In genomic region chr20:63682384-63683139, GRCh38 we compare ENCODE assay signal across 9 cellular contexts. TPM values are rescaled to one million over a fixed set of nuclear protein-coding genes. Genes with fewer than 3 reads are reported as not detected.
DNase-seq lines count a peak whose midpoint lies in the region; ATAC-seq and TF ChIP-seq lines count a peak whose summit lies in the region.
"Had no signal": no experiment of that assay in that cellular context is flagged by ENCODE, and none has a peak within 500 bp of the region (broad histone marks: within the 10 kb centered on the region; RNA-seq: fewer than 3 reads in every experiment).

No MANE protein-coding gene starts in this region.

- intact Hi-C loops in activated CD8-positive, alpha-beta T cell treated with anti-CD3 and anti-CD28 coated beads for 36 hours (cut with micrococcal nuclease), result no loop called here
- intact Hi-C loops in breast epithelium (cut with DNase I; ENCODE audit: low total_unique reads), result no loop called here
- intact Hi-C loops in left lung (cut with DNase I), result no loop called here
- intact Hi-C loops in upper lobe of right lung (cut with DNase I), result no loop called here

- H3K9me3 Mint-ChIP-seq in activated CD8-positive, alpha-beta T cell treated with anti-CD3 and anti-CD28 coated beads for 36 hours, result no peaks in the 10 kb centered on the region
- H3K9me3 Mint-ChIP-seq in activated CD8-positive, alpha-beta T cell treated with anti-CD3 and anti-CD28 coated beads, Interleukin-2, amount 10 ng/mL, durations not matched to agents 7 days and 5 days (ENCODE audit: insufficient read depth), result no peaks in the 10 kb centered on the region

- DNase-seq in activated CD8-positive, alpha-beta T cell treated with anti-CD3 and anti-CD28 coated beads for 36 hours, result peak; percentile 26
- DNase-seq in activated CD8-positive, alpha-beta T cell treated with anti-CD3 and anti-CD28 coated beads, Interleukin-2, amount 10 ng/mL, durations not matched to agents 7 days and 5 days, result no peak
- DNase-seq in breast epithelium (ENCODE audit: low spot score in 2 of 2) (peak; percentile 72 to 74), left lung (peak in 1 of 2 donors; percentile 77), upper lobe of right lung (peak; percentile 80)
- DNase-seq in stimulated activated CD4-positive, alpha-beta T cell treated with anti-CD3 and anti-CD28 coated beads, Interleukin-2, amount 100 ng/mL, for 24 hours, result no peak

- H3K27me3 ChIP-seq in breast epithelium (no peaks in the 10 kb centered on the region), left lung (no peaks in the 10 kb centered on the region), upper lobe of right lung (no peaks in the 10 kb centered on the region)

- no peak overlapping the region for H3K4me3 Mint-ChIP-seq in activated CD8-positive, alpha-beta T cell treated with anti-CD3 and anti-CD28 coated beads for 36 hours
- no peak overlapping the region for H3K4me3 Mint-ChIP-seq in activated CD8-positive, alpha-beta T cell treated with anti-CD3 and anti-CD28 coated beads, Interleukin-2, amount 10 ng/mL, durations not matched to agents 7 days and 5 days

- peak; percentile 44 for ATAC-seq in activated CD8-positive, alpha-beta T cell treated with anti-CD3 and anti-CD28 coated beads for 36 hours
- ATAC-seq in activated CD8-positive, alpha-beta T cell treated with anti-CD3 and anti-CD28 coated beads, Interleukin-2, amount 10 ng/mL, durations not matched to agents 7 days and 5 days, result no peak
- ATAC-seq in left lung (peak; percentile 67), upper lobe of right lung (peak; percentile 68), HG02759 (IDR thresholded peaks at IDR 0.05; ENCODE audit: unreplicated experiment) (no peak), HG02798 (IDR thresholded peaks at IDR 0.05; ENCODE audit: poor library complexity, unreplicated experiment) (no peak)

- peak overlapping the region; percentile 79 to 95 for H3K27ac ChIP-seq in breast epithelium
- peak overlapping the region; percentile 59 to 67 for H3K27ac ChIP-seq in left lung
- H3K27ac ChIP-seq in upper lobe of right lung, result peak overlapping the region; percentile 84
- H3K27ac ChIP-seq: C4-2B had no signal

- no peaks in the 10 kb centered on the region for H3K27me3 Mint-ChIP-seq in activated CD8-positive, alpha-beta T cell treated with anti-CD3 and anti-CD28 coated beads for 36 hours
- H3K27me3 Mint-ChIP-seq in activated CD8-positive, alpha-beta T cell treated with anti-CD3 and anti-CD28 coated beads, Interleukin-2, amount 10 ng/mL, durations not matched to agents 7 days and 5 days (ENCODE audit: low read depth), result no peaks in the 10 kb centered on the region

- TF ChIP-seq CTCF in activated CD8-positive, alpha-beta T cell treated with anti-CD3 and anti-CD28 coated beads for 36 hours (IDR thresholded peaks at IDR 0.05), result no peak
- TF ChIP-seq CTCF in breast epithelium (IDR thresholded peaks at IDR 0.05) (no peak), left lung (IDR thresholded peaks at IDR 0.05) (no peak), upper lobe of right lung (IDR thresholded peaks at IDR 0.05) (no peak)

- TF ChIP-seq POLR2A in breast epithelium (IDR thresholded peaks at IDR 0.05), result no peak

- CTCF ChIA-PET in activated CD8-positive, alpha-beta T cell treated with anti-CD3 and anti-CD28 coated beads for 36 hours (lab: Charles Lee), result no interaction called here
- CTCF ChIA-PET in activated CD8-positive, alpha-beta T cell treated with anti-CD3 and anti-CD28 coated beads, Interleukin-2, amount 10 ng/mL, durations not matched to agents 7 days and 5 days (lab: Charles Lee), result no interaction called here

- no peaks in the 10 kb centered on the region for H3K9me3 ChIP-seq in breast epithelium
- H3K9me3 ChIP-seq in left lung, result no peaks in the 10 kb centered on the region
- H3K9me3 ChIP-seq in upper lobe of right lung, result no peaks in the 10 kb centered on the region

- POLR2A ChIA-PET in activated CD8-positive, alpha-beta T cell treated with anti-CD3 and anti-CD28 coated beads for 36 hours (lab: Charles Lee), result interaction anchor here (1.0 to 2.4 kb wide), 3 partner anchors 13 to 157 kb away, joined by 3 to 5 read pairs (median 4); no protein-coding TSS in a partner anchor
- POLR2A ChIA-PET in activated CD8-positive, alpha-beta T cell treated with anti-CD3 and anti-CD28 coated beads, Interleukin-2, amount 10 ng/mL, durations not matched to agents 7 days and 5 days (lab: Charles Lee), result interaction anchor here (0.6 to 0.8 kb wide), 2 partner anchors 24 to 225 kb away, joined by 3 read pairs; partner anchors contain the start of gene RTEL1

- H3K4me1 ChIP-seq in breast epithelium (peaks cover 8 to 18% of the 10 kb centered on the region in 2 donors), left lung (peaks cover 20 to 43% of the 10 kb centered on the region in 2 donors), upper lobe of right lung (peaks cover 36% of the 10 kb centered on the region)

- H3K36me3 Mint-ChIP-seq in activated CD8-positive, alpha-beta T cell treated with anti-CD3 and anti-CD28 coated beads for 36 hours (ENCODE audit: low read depth), result peaks cover 9% of the 10 kb centered on the region
- peaks cover 4% of the 10 kb centered on the region for H3K36me3 Mint-ChIP-seq in activated CD8-positive, alpha-beta T cell treated with anti-CD3 and anti-CD28 coated beads, Interleukin-2, amount 10 ng/mL, durations not matched to agents 7 days and 5 days (ENCODE audit: low read depth)

- H3K36me3 ChIP-seq in breast epithelium (no peaks in the 10 kb centered on the region), left lung (peaks cover 0 to 42% of the 10 kb centered on the region in 2 donors), upper lobe of right lung (no peaks in the 10 kb centered on the region)

- peaks cover 16% of the 10 kb centered on the region for H3K4me1 Mint-ChIP-seq in activated CD8-positive, alpha-beta T cell treated with anti-CD3 and anti-CD28 coated beads for 36 hours (ENCODE audit: low read depth)
- no peaks in the 10 kb centered on the region for H3K4me1 Mint-ChIP-seq in activated CD8-positive, alpha-beta T cell treated with anti-CD3 and anti-CD28 coated beads, Interleukin-2, amount 10 ng/mL, durations not matched to agents 7 days and 5 days (ENCODE audit: low read depth)

- H3K4me3 ChIP-seq in breast epithelium (peak overlapping the region in 1 of 3 donors; percentile 37), left lung (no peak overlapping the region), upper lobe of right lung (no peak overlapping the region)

- no peak overlapping the region for H3K27ac Mint-ChIP-seq in activated CD8-positive, alpha-beta T cell treated with anti-CD3 and anti-CD28 coated beads for 36 hours
- no peak overlapping the region for H3K27ac Mint-ChIP-seq in activated CD8-positive, alpha-beta T cell treated with anti-CD3 and anti-CD28 coated beads, Interleukin-2, amount 10 ng/mL, durations not matched to agents 7 days and 5 days

RNA-seq across cellular contexts. Expression of gene TNFRSF6B, which starts 13.9 kb away (rescaled TPM):
- total RNA-seq in activated CD8-positive, alpha-beta T cell treated with anti-CD3 and anti-CD28 coated beads for 36 hours, result not detected
- not detected for total RNA-seq in activated CD8-positive, alpha-beta T cell treated with anti-CD3 and anti-CD28 coated beads, Interleukin-2, amount 10 ng/mL, durations not matched to agents 7 days and 5 days
- total RNA-seq in breast epithelium (10 to 100 TPM in 1 of 3 donors, 1 to 10 TPM in 2; 2.8 to 40.0 (median 7.4) TPM), left lung (10 to 100 TPM in 1 of 2 donors, 1 to 10 TPM in 1; 3.6 to 17.6 TPM), upper lobe of right lung (14.4 TPM)

RNA-seq across cellular contexts. Expression of gene RTEL1, which starts 24.4 kb away (rescaled TPM):
- total RNA-seq in activated CD8-positive, alpha-beta T cell treated with anti-CD3 and anti-CD28 coated beads for 36 hours, result 10 to 100 TPM; 37.4 to 39.1 TPM
- 10 to 100 TPM; 49.8 to 54.3 TPM for total RNA-seq in activated CD8-positive, alpha-beta T cell treated with anti-CD3 and anti-CD28 coated beads, Interleukin-2, amount 10 ng/mL, durations not matched to agents 7 days and 5 days
- 10 to 100 TPM; 12.5 to 22.3 (median 15.1) TPM for total RNA-seq in breast epithelium
- 10 to 100 TPM; 22.3 to 38.8 TPM for total RNA-seq in left lung
- 26.7 TPM for total RNA-seq in upper lobe of right lung

RNA-seq across cellular contexts. Expression of gene ARFRP1, which starts 25.2 kb away (rescaled TPM):
- 10 to 100 TPM; 41.7 to 44.2 TPM for total RNA-seq in activated CD8-positive, alpha-beta T cell treated with anti-CD3 and anti-CD28 coated beads for 36 hours
- total RNA-seq in activated CD8-positive, alpha-beta T cell treated with anti-CD3 and anti-CD28 coated beads, Interleukin-2, amount 10 ng/mL, durations not matched to agents 7 days and 5 days, result 10 to 100 TPM; 55.2 to 57.6 TPM
- total RNA-seq in breast epithelium (10 to 100 TPM; 30.7 to 41.0 (median 32.3) TPM), left lung (10 to 100 TPM; 38.2 to 46.9 TPM), upper lobe of right lung (49.4 TPM)

RNA-seq across cellular contexts. Expression of gene ZGPAT, which starts 25.3 kb away (rescaled TPM):
- 10 to 100 TPM; 22.4 to 22.5 TPM for total RNA-seq in activated CD8-positive, alpha-beta T cell treated with anti-CD3 and anti-CD28 coated beads for 36 hours
- total RNA-seq in activated CD8-positive, alpha-beta T cell treated with anti-CD3 and anti-CD28 coated beads, Interleukin-2, amount 10 ng/mL, durations not matched to agents 7 days and 5 days, result 10 to 100 TPM; 38.6 to 43.5 TPM
- 10 to 100 TPM; 17.6 to 26.9 (median 24.9) TPM for total RNA-seq in breast epithelium
- 10 to 100 TPM; 26.2 to 28.8 TPM for total RNA-seq in left lung
- 27.6 TPM for total RNA-seq in upper lobe of right lung

RNA-seq across cellular contexts. Expression of gene STMN3, which starts 29.3 kb away (rescaled TPM):
- total RNA-seq in activated CD8-positive, alpha-beta T cell treated with anti-CD3 and anti-CD28 coated beads for 36 hours, result 10 to 100 TPM; 17.8 to 18.4 TPM
- total RNA-seq in activated CD8-positive, alpha-beta T cell treated with anti-CD3 and anti-CD28 coated beads, Interleukin-2, amount 10 ng/mL, durations not matched to agents 7 days and 5 days, result 10 to 100 TPM; 13.1 to 13.3 TPM
- total RNA-seq in breast epithelium, result 10 to 100 TPM; 11.8 to 19.6 (median 17.7) TPM
- total RNA-seq in left lung, result 10 to 100 TPM; 12.6 to 13.1 TPM
- 12.4 TPM for total RNA-seq in upper lobe of right lung

Comparison
In these comparisons a context has a peak if more than half of its experiments do, and no peak if none do; other contexts are left out.
1. ATAC-seq: peak in activated CD8-positive, alpha-beta T cell treated with anti-CD3 and anti-CD28 coated beads for 36 hours (single experiment), left lung (single experiment) and upper lobe of right lung (single experiment); none in activated CD8-positive, alpha-beta T cell treated with anti-CD3 and anti-CD28 coated beads, Interleukin-2, amount 10 ng/mL, durations not matched to agents 7 days and 5 days (single experiment), HG02759 (single experiment) and HG02798 (single experiment).
2. DNase-seq: peak in activated CD8-positive, alpha-beta T cell treated with anti-CD3 and anti-CD28 coated beads for 36 hours (single experiment), breast epithelium (2 of 2) and upper lobe of right lung (single experiment); none in activated CD8-positive, alpha-beta T cell treated with anti-CD3 and anti-CD28 coated beads, Interleukin-2, amount 10 ng/mL, durations not matched to agents 7 days and 5 days (single experiment) and stimulated activated CD4-positive, alpha-beta T cell treated with anti-CD3 and anti-CD28 coated beads, Interleukin-2, amount 100 ng/mL, for 24 hours (0 of 2).
3. Peak in every context shown above with its lines, with median percentiles within 50 percentile points of each other: H3K27ac ChIP-seq.